ENCODE assay signal across 12 cellular contexts in genomic region chr11:95698939-95699562, GRCh38.
DNase-seq lines count a peak whose midpoint lies in the region; ATAC-seq, FAIRE-seq and TF ChIP-seq lines count a peak whose summit lies in the region.
"Had no signal": no experiment of that assay in that cellular context is flagged by ENCODE, and none has a peak within 500 bp of the region (broad histone marks: within the 10 kb centered on the region; RNA-seq: fewer than 3 reads in every experiment).

No MANE protein-coding gene starts in this region.

- ATAC-seq in left colon, result no peak
- ATAC-seq: body of pancreas had no signal

- H3K79me2 ChIP-seq in OCI-LY3 (ENCODE audit: low read length) (no peaks in the 10 kb centered on the region), neural progenitor cell (ENCODE audit: low read depth) (no peaks in the 10 kb centered on the region)

- peak overlapping the region; percentile 73; the same call in 1 of the 2 replicates for H3K4me2 ChIP-seq in OCI-LY3 (ENCODE audit: low read length)
- no peak overlapping the region for H3K4me2 ChIP-seq in neural progenitor cell

- FAIRE-seq in HTR-8/SVneo (lab: Jason Lieb, UNC), result no peak
- FAIRE-seq: G401.6 had no signal

- H3K9ac ChIP-seq in OCI-LY3 (ENCODE audit: low read length) (no peak overlapping the region), neural progenitor cell (no peak overlapping the region)

- no peaks in the 10 kb centered on the region for H3F3A ChIP-seq in neural progenitor cell (ENCODE audit: low read depth)

- H3K36me3 ChIP-seq in OCI-LY3 (replicated peaks; ENCODE audit: low read depth, low read length) (no peaks in the 10 kb centered on the region), neural progenitor cell (no peaks in the 10 kb centered on the region)
- H3K36me3 ChIP-seq: suprapubic skin had no signal

- H3K36me3 Mint-ChIP-seq in neural progenitor cell, result no peaks in the 10 kb centered on the region

- TF ChIP-seq CTCF in OCI-LY3 (IDR thresholded peaks at IDR 0.05; ENCODE audit: low read depth, low read length), result no peak
- no peak for TF ChIP-seq CTCF in neural progenitor cell (IDR thresholded peaks at IDR 0.05)

- no peaks in the 10 kb centered on the region for H3K9me3 ChIP-seq in OCI-LY3 (ENCODE audit: insufficient read depth, low read length)
- H3K9me3 ChIP-seq in neural progenitor cell (ENCODE audit: low read depth), result no peaks in the 10 kb centered on the region
- H3K9me3 ChIP-seq: body of pancreas, suprapubic skin had no signal

- H3K4me1 ChIP-seq in OCI-LY3 (ENCODE audit: low read length), result peaks cover 51% of the 10 kb centered on the region
- H3K4me1 ChIP-seq in neural progenitor cell, result peaks cover 22% of the 10 kb centered on the region
- H3K4me1 ChIP-seq: body of pancreas had no signal

- H3K4me1 Mint-ChIP-seq in neural progenitor cell, result peaks cover 32% of the 10 kb centered on the region

- H4K20me1 ChIP-seq in OCI-LY3 (ENCODE audit: insufficient read depth, low read length) (no peaks in the 10 kb centered on the region), neural progenitor cell (ENCODE audit: low read depth) (no peaks in the 10 kb centered on the region)

- H3K9me3 Mint-ChIP-seq in neural progenitor cell, result no peaks in the 10 kb centered on the region

- intact Hi-C loops in left colon (cut with DNase I, micrococcal nuclease), result no loop called here

- no peak overlapping the region for H3K4me3 Mint-ChIP-seq in neural progenitor cell

- H3K4me3 ChIP-seq in OCI-LY3 (ENCODE audit: low read length), result no peak overlapping the region
- no peak overlapping the region for H3K4me3 ChIP-seq in neural progenitor cell
- H3K4me3 ChIP-seq: body of pancreas, suprapubic skin had no signal

- H2AFZ ChIP-seq in OCI-LY3 (ENCODE audit: low read depth, low read length) (no peak overlapping the region), neural progenitor cell (replicated peaks) (peak overlapping the region; percentile 42)

- H3K27ac ChIP-seq in OCI-LY3 (ENCODE audit: low read length) (no peak overlapping the region), cingulate gyrus (ENCODE audit: low read depth, low read length) (peak overlapping the region; percentile 25), neural progenitor cell (no peak overlapping the region)
- H3K27ac ChIP-seq: body of pancreas, suprapubic skin had no signal

- H3K27me3 ChIP-seq in OCI-LY3 (ENCODE audit: low read depth, low read length) (no peaks in the 10 kb centered on the region), neural progenitor cell (no peaks in the 10 kb centered on the region)
- H3K27me3 ChIP-seq: body of pancreas, suprapubic skin had no signal

- DNase-seq in COLO829 (ENCODE audit: low spot score) (peak; percentile 85), neural progenitor cell (ENCODE audit: low spot score) (no peak), retina (no peak), HTR-8/SVneo (ENCODE audit: insufficient read length, low spot score) (no peak), left colon (no peak), LoVo (ENCODE audit: low spot score) (no peak)
- DNase-seq: body of pancreas, NCI-H2029 treated with DMSO at 0.1 percent for 48 hours had no signal

- H3K27me3 Mint-ChIP-seq in neural progenitor cell (ENCODE audit: insufficient read depth, low read depth), result no peaks in the 10 kb centered on the region

- H3K27ac Mint-ChIP-seq in neural progenitor cell, result no peak overlapping the region
